Comparison of ENCODE assay signal across 12 cellular contexts in genomic region chr17:17943281-17943984, GRCh38. TPM values are rescaled to one million over a fixed set of nuclear protein-coding genes. Genes with fewer than 3 reads are reported as not detected.
DNase-seq lines count a peak whose midpoint lies in the region; ATAC-seq, FAIRE-seq and TF ChIP-seq lines count a peak whose summit lies in the region.
"Had no signal": no experiment of that assay in that cellular context is flagged by ENCODE, and none has a peak within 500 bp of the region (broad histone marks: within the 10 kb centered on the region; RNA-seq: fewer than 3 reads in every experiment).

No MANE protein-coding gene starts in this region.

- peak overlapping the region; percentile 71 for H3K4me2 ChIP-seq in PC-9
- peak overlapping the region; percentile 58 for H3K4me2 ChIP-seq in smooth muscle cell

- TF ChIP-seq CTCF in HEK293 (tag by site-specific recombination; IDR thresholded peaks at IDR 0.05): no peak; the same call in 1 of the 2 replicates
- no peak for TF ChIP-seq CTCF in PC-9 (conservative IDR thresholded peaks at IDR 0.05)
- TF ChIP-seq CTCF in smooth muscle cell (IDR thresholded peaks at IDR 0.05; ENCODE audit: borderline replicate concordance, insufficient read depth, poor library complexity, severe bottlenecking): no peak

- no TSS peak for BruUV-seq in PC-9 (replicated peaks; lab: Mats Ljungman, UMichigan)

- intact Hi-C loops in PC-9 (cut with micrococcal nuclease; ENCODE audit: unreplicated experiment) (no loop called here), left ventricle myocardium superior (cut with micrococcal nuclease) (no loop called here)

- 39% methylated on average over 3 of the region's 3 CpGs for WGBS in smooth muscle cell (ENCODE audit: low lambda C conversion rate)

- no peaks in the 10 kb centered on the region for H3K9me3 ChIP-seq in HEK293 (ENCODE audit: control insufficient read depth, insufficient read depth, low read depth, low read length)
- no peaks in the 10 kb centered on the region for H3K9me3 ChIP-seq in PC-9 (ENCODE audit: insufficient read depth, low read depth)
- H3K9me3 ChIP-seq in smooth muscle cell (replicated peaks; ENCODE audit: low read depth): no peaks in the 10 kb centered on the region

- peaks cover 42% of the 10 kb centered on the region for H3K4me1 ChIP-seq in HEK293 (ENCODE audit: control insufficient read depth, insufficient read depth, low read length)
- H3K4me1 ChIP-seq in PC-9 (replicated peaks; ENCODE audit: insufficient read depth): peaks cover 67% of the 10 kb centered on the region
- H3K4me1 ChIP-seq in smooth muscle cell (ENCODE audit: low read depth): peaks cover 36% of the 10 kb centered on the region

- CTCF ChIA-PET in HEK293 (lab: Yijun Ruan, JAX) (interaction anchor here (1.2 to 8.4 kb wide), 2 partner anchors 23 to 42 kb away, joined by 4 to 59 read pairs; no protein-coding TSS in a partner anchor), PC-9 (lab: Charles Lee) (interaction anchor here (0.7 kb wide), 1 partner anchor 25 kb away, joined by 3 read pairs; no protein-coding TSS in a partner anchor)

- H3K9me2 ChIP-seq in PC-9 (ENCODE audit: insufficient read depth): no peaks in the 10 kb centered on the region

- DNase-seq in PC-9 (peak in 1 of 2 experiments; percentile 2), left ventricle myocardium superior (no peak), smooth muscle cell (lab: John Stamatoyannopoulos, UW; ENCODE audit: unreplicated experiment) (no peak), NCI-H2029 treated with DMSO at 0.1 percent for 48 hours (lab: John Stamatoyannopoulos, UW) (no peak), RCC 7860 (ENCODE audit: low spot score) (no peak), RPMI8226 (no peak)
- DNase-seq: activated CD4-positive, alpha-beta T cell treated with anti-CD3 and anti-CD28 coated beads, Interleukin-2, amount 50 U/mL, for 4 hours; hypothalamus; NCI-H1092; occipital lobe had no signal

- H3K9ac ChIP-seq in smooth muscle cell (ENCODE audit: low read depth): no peak overlapping the region

- H3K79me2 ChIP-seq in PC-9 (ENCODE audit: low read depth) (peaks cover 50% of the 10 kb centered on the region), smooth muscle cell (ENCODE audit: low read depth) (peaks cover 71% of the 10 kb centered on the region)

- H2AFZ ChIP-seq in PC-9: no peak overlapping the region
- no peak overlapping the region for H2AFZ ChIP-seq in smooth muscle cell (ENCODE audit: low read depth)

- H4K20me1 ChIP-seq in PC-9 (ENCODE audit: insufficient read depth) (no peaks in the 10 kb centered on the region; the same call in 1 of the 2 replicates), smooth muscle cell (ENCODE audit: low read depth) (peaks cover 88% of the 10 kb centered on the region)

- H3K27ac ChIP-seq in HEK293 (ENCODE audit: extremely low read depth, low read depth, low read length): peak overlapping the region; percentile 53; the same call in 1 of the 2 replicates
- H3K27ac ChIP-seq in PC-9: peak overlapping the region; percentile 62
- H3K27ac ChIP-seq in smooth muscle cell (ENCODE audit: low read depth): peak overlapping the region; percentile 64

- FAIRE-seq in RCC 7860 (lab: Jason Lieb, UNC): no peak

- H3F3A ChIP-seq in PC-9 (ENCODE audit: insufficient read depth, low read depth) (peaks cover 24% of the 10 kb centered on the region), smooth muscle cell (ENCODE audit: low read depth) (peaks cover 32% of the 10 kb centered on the region)

- ATAC-seq in left ventricle myocardium superior (peak; percentile 21), HG03457 (IDR thresholded peaks at IDR 0.05; ENCODE audit: unreplicated experiment) (no peak)

- H3K36me3 ChIP-seq in HEK293 (ENCODE audit: control insufficient read depth in 2 of 2, insufficient read depth in 1 of 2, low read length in 2 of 2) (no peaks in the 10 kb centered on the region), PC-9 (ENCODE audit: low read depth) (no peaks in the 10 kb centered on the region), smooth muscle cell (ENCODE audit: low read depth) (no peaks in the 10 kb centered on the region)

- POLR2A ChIA-PET in HEK293 (lab: Yijun Ruan, JAX): interaction anchor here (1.5 kb wide), 1 partner anchor 29 kb away, joined by 13 read pairs; the partner anchor contains the start of genes DRC3 and TOM1L2
- POLR2A ChIA-PET in PC-9 (lab: Charles Lee; ENCODE audit: unreplicated experiment): interaction anchor here (0.5 to 1.3 kb wide), 2 partner anchors 29 to 220 kb away, joined by 5 read pairs; partner anchors contain the start of genes DRC3 and TOM1L2

- H3K4me3 ChIP-seq in HEK293 (ENCODE audit: low read depth, low read length) (no peak overlapping the region), PC-9 (peak overlapping the region; percentile 35; the same call in 1 of the 2 replicates), smooth muscle cell (no peak overlapping the region)

- no peaks in the 10 kb centered on the region for H3K27me3 ChIP-seq in PC-9 (ENCODE audit: insufficient read depth, low read depth)
- no peaks in the 10 kb centered on the region for H3K27me3 ChIP-seq in smooth muscle cell (ENCODE audit: low read depth)

TF ChIP-seq in HEK293, 187 proteins besides CTCF, POLR2A, EP300 and RAD21 (continues in another document):
- TF ChIP-seq IKZF3 (tag by site-specific recombination; IDR thresholded peaks at IDR 0.05): 0 out of 2 replicates have a peak, but pooled peaks have one; percentile 9
- peak; percentile 54; the same call in 1 of the 2 replicates for TF ChIP-seq ZNF423 (tag by site-specific recombination; IDR thresholded peaks at IDR 0.05)
- peak; percentile 70 for TF ChIP-seq ZNF398 (tag by site-specific recombination; IDR thresholded peaks at IDR 0.05)
- TF ChIP-seq ZNF544 (tag by site-specific recombination; IDR thresholded peaks at IDR 0.05): no peak
- no peak for TF ChIP-seq ZNF10 (tag by site-specific recombination; IDR thresholded peaks at IDR 0.05)
- TF ChIP-seq ZNF16 (tag by site-specific recombination; IDR thresholded peaks at IDR 0.05; ENCODE audit: low read depth): no peak
- TF ChIP-seq SCRT2 (tag by site-specific recombination; IDR thresholded peaks at IDR 0.05): no peak
- 0 out of 2 replicates have a peak, but pooled peaks have one; percentile 24 for TF ChIP-seq SP7 (tag by site-specific recombination; IDR thresholded peaks at IDR 0.05)
- peak; percentile 64 for TF ChIP-seq ZBTB17 (tag by site-specific recombination; IDR thresholded peaks at IDR 0.05)
- 0 out of 2 replicates have a peak, but pooled peaks have one; percentile 65 for TF ChIP-seq PRDM1 (tag by site-specific recombination; IDR thresholded peaks at IDR 0.05)
- TF ChIP-seq ZNF18 (tag by site-specific recombination; IDR thresholded peaks at IDR 0.05): 0 out of 2 replicates have a peak, but pooled peaks have one; percentile 15
- no peak for TF ChIP-seq ZNF350 (tag by site-specific recombination; IDR thresholded peaks at IDR 0.05)
- peak; percentile 91 for TF ChIP-seq GLIS1 (tag by site-specific recombination; IDR thresholded peaks at IDR 0.05)
- TF ChIP-seq ZNF157 (tag by site-specific recombination; IDR thresholded peaks at IDR 0.05): no peak
- no peak for TF ChIP-seq YY1 (tag by site-specific recombination; IDR thresholded peaks at IDR 0.05)
- peak; percentile 72 for TF ChIP-seq MZF1 (tag by site-specific recombination; IDR thresholded peaks at IDR 0.05; ENCODE audit: borderline replicate concordance)
- 0 out of 2 replicates have a peak, but pooled peaks have one; percentile 4 for TF ChIP-seq ZBTB20 (tag by site-specific recombination; IDR thresholded peaks at IDR 0.05)

RNA-seq across cellular contexts. Expression of gene TOM1L2, which starts 28.8 kb away (rescaled TPM):
- 68.5 and 71.8 TPM in 2 replicates for total RNA-seq in PC-9 (2021)
- total RNA-seq in left ventricle myocardium superior: 287 TPM
- 27.0 and 27.3 TPM in 2 replicates for total RNA-seq in smooth muscle cell
- 20.3 and 37.9 TPM in 2 replicates for polyA plus RNA-seq in smooth muscle cell

RNA-seq across cellular contexts. Expression of gene DRC3, which starts 29.2 kb away (rescaled TPM):
- total RNA-seq in PC-9 (2021) (7.2 and 15.2 TPM in 2 replicates), left ventricle myocardium superior (1.5 TPM), smooth muscle cell (0.72 TPM in 1 of 2 replicates, not detected in the other)
- 0.83 and 2.4 TPM in 2 replicates for polyA plus RNA-seq in smooth muscle cell
